In the genomic region with DNA sequence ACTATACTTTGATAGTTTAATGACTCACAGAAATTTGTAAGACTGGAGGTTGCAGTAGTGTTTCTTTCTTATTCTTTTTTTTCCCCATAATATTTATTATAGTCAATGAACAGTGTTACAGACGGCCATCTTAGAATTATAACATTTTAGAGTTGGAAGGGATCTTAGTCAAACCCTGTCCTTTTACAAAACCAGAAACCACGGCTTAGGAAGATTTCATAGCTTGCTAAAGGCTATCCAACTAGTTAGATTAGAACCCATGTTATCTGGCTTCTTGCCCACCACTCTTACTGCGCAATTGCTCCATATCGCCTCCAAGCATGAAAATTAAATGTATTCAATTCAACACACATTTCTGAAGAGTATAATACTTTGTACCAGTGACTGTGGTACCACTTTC, we compare ENCODE assay signal across 8 cellular contexts. TPM values are rescaled to one million over a fixed set of nuclear protein-coding genes. Genes with fewer than 3 reads are reported as not detected.
DNase-seq lines count a peak whose midpoint lies in the region; ATAC-seq and TF ChIP-seq lines count a peak whose summit lies in the region.

No MANE protein-coding gene starts in this region.

- H3K36me3 ChIP-seq in SK-N-SH (replicated peaks in 1 of 2; ENCODE audit: control insufficient read depth in 1 of 2, insufficient read depth in 2 of 2, low read length in 1 of 2) = peaks cover 0 to 5% of the 10 kb centered on the region in 2 experiments

- POLR2A ChIA-PET in SK-N-SH (lab: Yijun Ruan, JAX) = interaction anchor here (0.7 kb wide), 1 partner anchor 99 kb away, joined by 3 read pairs; no protein-coding TSS in a partner anchor

- H3K27ac Mint-ChIP-seq in osteocyte (ENCODE audit: unreplicated experiment) = peak overlapping the region; percentile 86

- peak overlapping the region; percentile 68 for H3K4me2 ChIP-seq in SK-N-SH

- H3K27ac ChIP-seq in SK-N-SH (ENCODE audit: low read depth in 2 of 2, low read length in 1 of 2) = peak overlapping the region; percentile 90 to 95

- H3K9me3 Mint-ChIP-seq in osteocyte (ENCODE audit: unreplicated experiment) = peaks cover 12% of the 10 kb centered on the region

- no peak for TF ChIP-seq EP300 in SK-N-SH (IDR thresholded peaks at IDR 0.05; ENCODE audit: borderline replicate concordance in 1 of 2, low read depth in 1 of 2, low read length in 1 of 2)

- no peak for TF ChIP-seq CTCF in SK-N-SH (IDR thresholded peaks at IDR 0.05)
- no peak for TF ChIP-seq CTCF in epithelial cell of proximal tubule (conservative IDR thresholded peaks at IDR 0.05; ENCODE audit: low read depth, low read length)
- no peak for TF ChIP-seq CTCF in osteocyte (IDR thresholded peaks at IDR 0.05)
- TF ChIP-seq CTCF in GM13977 (IDR thresholded peaks at IDR 0.05; ENCODE audit: extremely low read depth, insufficient read depth, missing control alignments) = no peak

- CTCF ChIA-PET in SK-N-SH (lab: Yijun Ruan, JAX) = no interaction called here

- H4K20me1 ChIP-seq in SK-N-SH (ENCODE audit: insufficient read depth) = peaks cover 7% of the 10 kb centered on the region; the same call in 1 of the 2 replicates

- H3K9me3 ChIP-seq in SK-N-SH = no peaks in the 10 kb centered on the region; the same call in 1 of the 2 replicates

- peaks cover 55% of the 10 kb centered on the region for H3K79me2 ChIP-seq in SK-N-SH (ENCODE audit: insufficient read depth)

- H2AFZ ChIP-seq in SK-N-SH (ENCODE audit: low read depth) = no peak overlapping the region

- H3K27me3 ChIP-seq in SK-N-SH (ENCODE audit: insufficient read depth) = no peaks in the 10 kb centered on the region

- ATAC-seq in SK-N-SH treated with all-trans-retinoic acid at 6 μM for 48 hours (no peak), HG03045 (IDR thresholded peaks at IDR 0.05; ENCODE audit: unreplicated experiment) (no peak)

- H3K4me3 Mint-ChIP-seq in osteocyte (ENCODE audit: unreplicated experiment) = peak overlapping the region; percentile 81

- H3K9me2 ChIP-seq in SK-N-SH = no peaks in the 10 kb centered on the region

- H3K27me3 Mint-ChIP-seq in osteocyte (ENCODE audit: unreplicated experiment) = no peaks in the 10 kb centered on the region

- H3K4me3 ChIP-seq in SK-N-SH (ENCODE audit: low read depth in 2 of 2, low read length in 1 of 2) (peak overlapping the region; percentile 55 to 68), epithelial cell of proximal tubule (ENCODE audit: low read depth, low read length) (peak overlapping the region; percentile 71)

- 1% methylated on average over 4 of the region's 4 CpGs for WGBS in SK-N-SH (ENCODE audit: low lambda C conversion rate)

- H3K4me1 ChIP-seq in SK-N-SH (ENCODE audit: control insufficient read depth in 1 of 2, insufficient read depth in 2 of 2, low read depth in 1 of 2, low read length in 1 of 2) = no peaks in the 10 kb centered on the region

- peaks cover 2% of the 10 kb centered on the region for H3K36me3 Mint-ChIP-seq in osteocyte (ENCODE audit: unreplicated experiment)

- H3K4me1 Mint-ChIP-seq in osteocyte (ENCODE audit: unreplicated experiment) = peaks cover 17% of the 10 kb centered on the region

- H3K9ac ChIP-seq in SK-N-SH = peak overlapping the region; percentile 96

- DNase-seq in SK-N-SH = no peak
- peak; percentile 4 for DNase-seq in RPMI7951 (ENCODE audit: low read depth)
- DNase-seq in epithelial cell of proximal tubule (ENCODE audit: low read depth) = no peak
- DNase-seq in osteocyte (ENCODE audit: extremely low spot score, unreplicated experiment) = no peak
- no peak for DNase-seq in GM13977 (ENCODE audit: low spot score)
- no peak for DNase-seq in stimulated activated CD4-positive, alpha-beta T cell treated with anti-CD3 and anti-CD28 coated beads, Interleukin-2, amount 100 ng/mL, for 48 hours

- in situ Hi-C loops in GM13977 (cut with MboI; ENCODE audit: low pct_unique_long_range_greater_than_20kb, low sequenced_read_pairs, unreplicated experiment) = no loop called here

- H3F3A ChIP-seq in SK-N-SH (replicated peaks; ENCODE audit: insufficient read depth) = peaks cover 12% of the 10 kb centered on the region

- no peak for TF ChIP-seq RAD21 in SK-N-SH (IDR thresholded peaks at IDR 0.05; ENCODE audit: low read length)

TF ChIP-seq in SK-N-SH, 30 proteins besides CTCF, POLR2A, EP300 and RAD21 (continues in another document):
- TF ChIP-seq RFX5 (IDR thresholded peaks at IDR 0.05; ENCODE audit: low read length) = no peak
- TF ChIP-seq, protein P1, sequence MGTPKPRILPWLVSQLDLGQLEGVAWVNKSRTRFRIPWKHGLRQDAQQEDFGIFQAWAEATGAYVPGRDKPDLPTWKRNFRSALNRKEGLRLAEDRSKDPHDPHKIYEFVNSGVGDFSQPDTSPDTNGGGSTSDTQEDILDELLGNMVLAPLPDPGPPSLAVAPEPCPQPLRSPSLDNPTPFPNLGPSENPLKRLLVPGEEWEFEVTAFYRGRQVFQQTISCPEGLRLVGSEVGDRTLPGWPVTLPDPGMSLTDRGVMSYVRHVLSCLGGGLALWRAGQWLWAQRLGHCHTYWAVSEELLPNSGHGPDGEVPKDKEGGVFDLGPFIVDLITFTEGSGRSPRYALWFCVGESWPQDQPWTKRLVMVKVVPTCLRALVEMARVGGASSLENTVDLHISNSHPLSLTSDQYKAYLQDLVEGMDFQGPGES (IDR thresholded peaks at IDR 0.05; ENCODE audit: low read depth, low read length) = no peak
- TF ChIP-seq SIN3A (IDR thresholded peaks at IDR 0.05; ENCODE audit: borderline replicate concordance, low read depth, low read length) = no peak
- no peak for TF ChIP-seq YY1 (IDR thresholded peaks at IDR 0.05; ENCODE audit: low read depth)

TF ChIP-seq in SK-N-SH treated with all-trans-retinoic acid at 6 μM for 48 hours, 23 proteins besides CTCF, POLR2A, EP300 and RAD21:
- TF ChIP-seq RARB (CRISPR knock-in tag; IDR thresholded peaks at IDR 0.05) (no peak), SNAI2 (CRISPR knock-in tag; IDR thresholded peaks at IDR 0.05) (no peak), ZNF70 (CRISPR knock-in tag; IDR thresholded peaks at IDR 0.05) (no peak), ZFP30 (CRISPR knock-in tag; IDR thresholded peaks at IDR 0.05) (no peak)
- TF ChIP-seq, protein P2, sequence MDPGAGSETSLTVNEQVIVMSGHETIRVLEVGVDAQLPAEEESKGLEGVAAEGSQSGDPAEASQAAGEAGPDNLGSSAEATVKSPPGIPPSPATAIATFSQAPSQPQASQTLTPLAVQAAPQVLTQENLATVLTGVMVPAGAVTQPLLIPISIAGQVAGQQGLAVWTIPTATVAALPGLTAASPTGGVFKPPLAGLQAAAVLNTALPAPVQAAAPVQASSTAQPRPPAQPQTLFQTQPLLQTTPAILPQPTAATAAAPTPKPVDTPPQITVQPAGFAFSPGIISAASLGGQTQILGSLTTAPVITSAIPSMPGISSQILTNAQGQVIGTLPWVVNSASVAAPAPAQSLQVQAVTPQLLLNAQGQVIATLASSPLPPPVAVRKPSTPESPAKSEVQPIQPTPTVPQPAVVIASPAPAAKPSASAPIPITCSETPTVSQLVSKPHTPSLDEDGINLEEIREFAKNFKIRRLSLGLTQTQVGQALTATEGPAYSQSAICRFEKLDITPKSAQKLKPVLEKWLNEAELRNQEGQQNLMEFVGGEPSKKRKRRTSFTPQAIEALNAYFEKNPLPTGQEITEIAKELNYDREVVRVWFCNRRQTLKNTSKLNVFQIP (CRISPR knock-in tag; IDR thresholded peaks at IDR 0.05; ENCODE audit: borderline replicate concordance, low read depth) = no peak

RNA-seq across cellular contexts. Expression of a gene that starts 1.1 kb away (rescaled TPM):
- polyA plus RNA-seq in SK-N-SH (2012; rRNA removed) = 8.0 and 9.1 TPM in 2 replicates
- polyA plus RNA-seq in SK-N-SH (2012; cell fraction: cytosol; rRNA removed) = 10.7 and 12.1 TPM in 2 replicates
- 8.1 and 9.3 TPM in 2 replicates for polyA plus RNA-seq in SK-N-SH (2012; cell fraction: nucleus; rRNA removed)
- total RNA-seq in RPMI7951 (2014; rRNA removed; shearing (Covaris generic)) = 16.1 and 17.8 TPM in 2 replicates
- 17.7 and 21.9 TPM in 2 replicates for total RNA-seq in epithelial cell of proximal tubule
- 52.7 and 56.3 TPM in 2 replicates for total RNA-seq in osteocyte
